ENCODE assay signal across 12 cellular contexts in the genomic region with DNA sequence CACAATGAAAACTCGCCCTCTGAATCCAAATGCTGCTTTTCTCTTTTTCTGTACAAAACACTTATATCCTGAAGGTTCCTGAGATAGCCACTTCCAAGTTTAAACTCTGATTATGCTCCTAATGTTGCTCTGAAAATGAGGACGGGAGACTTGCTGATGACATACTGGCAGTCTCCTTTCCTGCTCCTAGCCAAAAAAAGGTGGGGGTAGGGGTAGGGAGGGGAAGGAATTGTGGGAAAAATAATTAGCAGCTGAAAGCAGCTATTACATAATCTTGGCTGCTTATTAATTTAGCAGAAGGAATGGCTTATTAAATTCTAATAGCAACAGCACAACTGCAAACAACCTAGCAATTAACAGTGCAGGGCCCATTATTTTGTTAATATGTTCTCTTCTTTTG. TPM values are rescaled to one million over a fixed set of nuclear protein-coding genes. Genes with fewer than 3 reads are reported as not detected.
DNase-seq lines count a peak whose midpoint lies in the region; ATAC-seq, FAIRE-seq and TF ChIP-seq lines count a peak whose summit lies in the region.
"Had no signal": no experiment of that assay in that cellular context is flagged by ENCODE, and none has a peak within 500 bp of the region (broad histone marks: within the 10 kb centered on the region; RNA-seq: fewer than 3 reads in every experiment).

No MANE protein-coding gene starts in this region.

- peak overlapping the region; percentile 71 to 96 (median 91) for H3K4me2 ChIP-seq in BLaER1 treated with 17β-estradiol and CSF1 and Interleukin-3, amounts not matched to agents 10 nM and 100 nM

- peaks cover 6 to 21% (median 9%) of the 10 kb centered on the region in 11 experiments; a peak in 16 of 22 replicates for H3K9me3 ChIP-seq in BLaER1 treated with 17β-estradiol and CSF1 and Interleukin-3, amounts not matched to agents 10 nM and 100 nM (replicated peaks in 1 of 11)

- TF ChIP-seq POLR2A in GM12891 (IDR thresholded peaks at IDR 0.05; ENCODE audit: low read depth, low read length): no peak

- peaks cover 78 to 90% (median 85%) of the 10 kb centered on the region in 11 experiments for H3K27me3 ChIP-seq in BLaER1 treated with 17β-estradiol and CSF1 and Interleukin-3, amounts not matched to agents 10 nM and 100 nM

- H3K4me1 ChIP-seq in BLaER1 treated with 17β-estradiol and CSF1 and Interleukin-3, amounts not matched to agents 10 nM and 100 nM: peaks cover 11 to 28% (median 17%) of the 10 kb centered on the region in 10 experiments; a peak in 19 of 20 replicates

- peak overlapping the region; percentile 83 to 96 (median 92) for H3K27ac ChIP-seq in BLaER1 treated with 17β-estradiol and CSF1 and Interleukin-3, amounts not matched to agents 10 nM and 100 nM

- peak overlapping the region; percentile 82 to 93 (median 86) for H3K9ac ChIP-seq in BLaER1 treated with 17β-estradiol and CSF1 and Interleukin-3, amounts not matched to agents 10 nM and 100 nM

- H3K9me3 Mint-ChIP-seq in WTC11: no peaks in the 10 kb centered on the region
- H3K9me3 Mint-ChIP-seq in naive thymus-derived CD8-positive, alpha-beta T cell: peaks cover 0 to 5% (median 0%) of the 10 kb centered on the region in 9 donors

- peak overlapping the region; percentile 6 to 81 (median 70); a peak in 13 of 20 replicates for H3K4me3 ChIP-seq in BLaER1 treated with 17β-estradiol and CSF1 and Interleukin-3, amounts not matched to agents 10 nM and 100 nM

- peaks cover 0 to 23% (median 14%) of the 10 kb centered on the region in 11 experiments; a peak in 14 of 22 replicates for H4K20me1 ChIP-seq in BLaER1 treated with 17β-estradiol and CSF1 and Interleukin-3, amounts not matched to agents 10 nM and 100 nM

- H3K36me3 ChIP-seq in BLaER1 treated with 17β-estradiol and CSF1 and Interleukin-3, amounts not matched to agents 10 nM and 100 nM: peaks cover 0 to 4% (median 0%) of the 10 kb centered on the region in 11 experiments; a peak in 1 of 22 replicates

- peak overlapping the region; percentile 86 for H3K4me3 Mint-ChIP-seq in WTC11
- H3K4me3 Mint-ChIP-seq in naive thymus-derived CD8-positive, alpha-beta T cell: peak overlapping the region in 3 of 10 donors; percentile 18 to 60 (median 60)

- TF ChIP-seq CTCF in WTC11 (IDR thresholded peaks at IDR 0.05): no peak

- peaks cover 29% of the 10 kb centered on the region for H3K4me1 Mint-ChIP-seq in WTC11
- H3K4me1 Mint-ChIP-seq in naive thymus-derived CD8-positive, alpha-beta T cell: peaks cover 0 to 22% (median 9%) of the 10 kb centered on the region in 4 donors

- FAIRE-seq in GM12891 (lab: Jason Lieb, UNC): peak; percentile 20

- CTCF ChIA-PET in WTC11 (lab: Charles Lee): interaction anchor here (0.6 kb wide), 1 partner anchor 123 kb away, joined by 3 read pairs; no protein-coding TSS in a partner anchor

- DNase-seq in GM12891 (ENCODE audit: insufficient read length, low spot score) (no peak), WTC11 (ENCODE audit: low spot score) (no peak), ecto neural progenitor cell (ENCODE audit: low spot score) (no peak), NCI-H510A treated with DMSO at 0.1 percent for 48 hours (lab: John Stamatoyannopoulos, UW) (no peak), kidney glomerular epithelial cell (lab: John Stamatoyannopoulos, UW) (no peak)
- DNase-seq in naive thymus-derived CD8-positive, alpha-beta T cell: no peak
- DNase-seq in stimulated activated CD4-positive, alpha-beta T cell treated with anti-CD3 and anti-CD28 coated beads, Interleukin-1b, Interleukin-23, amount 100 ng/mL, for 48 hours: no peak
- DNase-seq: COR-L47, left cardiac atrium, NCI-H345 had no signal

- no peaks in the 10 kb centered on the region for H3K27me3 Mint-ChIP-seq in WTC11 (ENCODE audit: low read depth)
- no peaks in the 10 kb centered on the region for H3K27me3 Mint-ChIP-seq in naive thymus-derived CD8-positive, alpha-beta T cell

- H3K36me3 Mint-ChIP-seq in WTC11: peaks cover 16% of the 10 kb centered on the region
- H3K36me3 Mint-ChIP-seq in naive thymus-derived CD8-positive, alpha-beta T cell: peaks cover 0 to 2% (median 0%) of the 10 kb centered on the region in 3 donors

- POLR2A ChIA-PET in WTC11 (lab: Charles Lee): no interaction called here
- POLR2A ChIA-PET in naive thymus-derived CD8-positive, alpha-beta T cell (lab: Charles Lee): no interaction called here

- ATAC-seq in WTC11: no peak
- no peak for ATAC-seq in naive thymus-derived CD8-positive, alpha-beta T cell
- ATAC-seq: esophagus mucosa, left cardiac atrium had no signal

- no peak overlapping the region for H3K27ac Mint-ChIP-seq in WTC11
- H3K27ac Mint-ChIP-seq in naive thymus-derived CD8-positive, alpha-beta T cell: peak overlapping the region in 6 of 10 donors; percentile 2 to 98 (median 49)

TF ChIP-seq in GM12891, 5 proteins besides CTCF, POLR2A, EP300 and RAD21:
- TF ChIP-seq TAF1 (IDR thresholded peaks at IDR 0.05; ENCODE audit: low read depth, low read length): no peak
- no peak for TF ChIP-seq POU2F2 (IDR thresholded peaks at IDR 0.05; ENCODE audit: low read depth, low read length)
- no peak for TF ChIP-seq POLR2AphosphoS5 (IDR thresholded peaks at IDR 0.05; ENCODE audit: low read depth, low read length)
- TF ChIP-seq PAX5 (IDR thresholded peaks at IDR 0.05; ENCODE audit: insufficient read depth, low read length, severe bottlenecking): no peak
- TF ChIP-seq SPI1 (IDR thresholded peaks at IDR 0.05; ENCODE audit: low read depth, low read length): no peak
TF ChIP-seq in GM12891: peak in this region for 0.

TF ChIP-seq in WTC11, 78 proteins besides CTCF, POLR2A, EP300 and RAD21:
- no peak for TF ChIP-seq CREM (CRISPR knock-in tag; IDR thresholded peaks at IDR 0.05)
- no peak for TF ChIP-seq ESRRA (CRISPR knock-in tag; IDR thresholded peaks at IDR 0.05; ENCODE audit: borderline replicate concordance)
- no peak for TF ChIP-seq ZNF671 (CRISPR knock-in tag; IDR thresholded peaks at IDR 0.05)
- TF ChIP-seq, protein P1, sequence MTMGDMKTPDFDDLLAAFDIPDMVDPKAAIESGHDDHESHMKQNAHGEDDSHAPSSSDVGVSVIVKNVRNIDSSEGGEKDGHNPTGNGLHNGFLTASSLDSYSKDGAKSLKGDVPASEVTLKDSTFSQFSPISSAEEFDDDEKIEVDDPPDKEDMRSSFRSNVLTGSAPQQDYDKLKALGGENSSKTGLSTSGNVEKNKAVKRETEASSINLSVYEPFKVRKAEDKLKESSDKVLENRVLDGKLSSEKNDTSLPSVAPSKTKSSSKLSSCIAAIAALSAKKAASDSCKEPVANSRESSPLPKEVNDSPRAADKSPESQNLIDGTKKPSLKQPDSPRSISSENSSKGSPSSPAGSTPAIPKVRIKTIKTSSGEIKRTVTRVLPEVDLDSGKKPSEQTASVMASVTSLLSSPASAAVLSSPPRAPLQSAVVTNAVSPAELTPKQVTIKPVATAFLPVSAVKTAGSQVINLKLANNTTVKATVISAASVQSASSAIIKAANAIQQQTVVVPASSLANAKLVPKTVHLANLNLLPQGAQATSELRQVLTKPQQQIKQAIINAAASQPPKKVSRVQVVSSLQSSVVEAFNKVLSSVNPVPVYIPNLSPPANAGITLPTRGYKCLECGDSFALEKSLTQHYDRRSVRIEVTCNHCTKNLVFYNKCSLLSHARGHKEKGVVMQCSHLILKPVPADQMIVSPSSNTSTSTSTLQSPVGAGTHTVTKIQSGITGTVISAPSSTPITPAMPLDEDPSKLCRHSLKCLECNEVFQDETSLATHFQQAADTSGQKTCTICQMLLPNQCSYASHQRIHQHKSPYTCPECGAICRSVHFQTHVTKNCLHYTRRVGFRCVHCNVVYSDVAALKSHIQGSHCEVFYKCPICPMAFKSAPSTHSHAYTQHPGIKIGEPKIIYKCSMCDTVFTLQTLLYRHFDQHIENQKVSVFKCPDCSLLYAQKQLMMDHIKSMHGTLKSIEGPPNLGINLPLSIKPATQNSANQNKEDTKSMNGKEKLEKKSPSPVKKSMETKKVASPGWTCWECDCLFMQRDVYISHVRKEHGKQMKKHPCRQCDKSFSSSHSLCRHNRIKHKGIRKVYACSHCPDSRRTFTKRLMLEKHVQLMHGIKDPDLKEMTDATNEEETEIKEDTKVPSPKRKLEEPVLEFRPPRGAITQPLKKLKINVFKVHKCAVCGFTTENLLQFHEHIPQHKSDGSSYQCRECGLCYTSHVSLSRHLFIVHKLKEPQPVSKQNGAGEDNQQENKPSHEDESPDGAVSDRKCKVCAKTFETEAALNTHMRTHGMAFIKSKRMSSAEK (CRISPR knock-in tag; IDR thresholded peaks at IDR 0.05; ENCODE audit: borderline replicate concordance): no peak
- TF ChIP-seq SP1 (CRISPR knock-in tag; conservative IDR thresholded peaks at IDR 0.05): no peak
- TF ChIP-seq AFF4 (CRISPR knock-in tag; IDR thresholded peaks at IDR 0.05; ENCODE audit: borderline replicate concordance): no peak
- no peak for TF ChIP-seq TCF7 (CRISPR knock-in tag; IDR thresholded peaks at IDR 0.05; ENCODE audit: low read depth)

RNA-seq across cellular contexts. Expression of gene AP1S2, which starts 2.0 kb away (rescaled TPM):
- 35.3 TPM for polyA plus RNA-seq in GM12891 (2012; ENCODE audit: low read depth, missing spikeins)
- 164 to 184 TPM (median 171 TPM) in 3 replicates for total RNA-seq in WTC11 (2021)
- total RNA-seq in naive thymus-derived CD8-positive, alpha-beta T cell: 10 to 100 TPM; 17.5 to 20.9 TPM
- polyA plus RNA-seq in naive thymus-derived CD8-positive, alpha-beta T cell: 10 to 100 TPM; 31.2 to 47.8 (median 35.3) TPM
